Comparison of ENCODE assay signal across 8 cellular contexts in the genomic region with DNA sequence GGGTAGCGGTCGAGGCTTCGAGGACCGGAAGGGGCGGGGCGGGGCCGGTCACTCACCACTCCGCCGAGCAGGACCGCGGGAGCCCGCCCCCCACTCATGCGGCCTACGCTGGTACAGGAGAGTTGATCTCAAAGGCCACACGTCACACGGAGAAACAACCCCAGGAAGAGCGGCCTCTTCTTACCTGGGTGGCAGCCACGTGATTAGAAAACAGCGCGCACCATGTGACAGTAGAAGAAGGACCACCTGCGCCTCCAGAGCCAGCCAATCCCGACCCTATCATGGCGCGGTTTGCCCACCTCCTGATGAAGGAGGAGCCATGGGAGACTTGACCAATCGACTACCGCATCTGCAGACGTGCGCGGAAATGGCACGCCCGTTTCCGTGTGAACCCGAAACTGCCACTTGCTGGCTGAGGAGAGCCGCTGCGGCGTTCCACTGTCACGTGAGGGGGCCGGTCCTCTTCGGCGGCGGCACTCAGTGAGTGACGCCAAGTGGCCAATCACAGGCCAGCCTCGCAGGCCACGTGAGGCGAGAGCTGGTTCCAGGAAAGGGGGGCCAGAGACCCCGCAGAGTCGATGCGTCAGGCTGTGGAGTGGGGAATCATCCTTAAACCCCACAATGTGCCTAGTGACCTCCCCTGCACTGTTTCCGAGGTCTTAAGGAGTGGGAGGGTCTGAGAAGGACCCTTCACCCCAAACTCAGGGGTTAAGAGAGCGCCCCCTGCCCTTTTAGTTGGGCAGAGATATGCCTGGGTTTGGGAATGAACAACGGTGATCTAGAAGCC. TPM values are rescaled to one million over a fixed set of nuclear protein-coding genes. Genes with fewer than 3 reads are reported as not detected.
A peak's percentile ranks its signal among the peaks of the same experiment; 100 is the strongest.
DNase-seq lines count a peak whose midpoint lies in the region; ATAC-seq and TF ChIP-seq lines count a peak whose summit lies in the region.

A gene with protein sequence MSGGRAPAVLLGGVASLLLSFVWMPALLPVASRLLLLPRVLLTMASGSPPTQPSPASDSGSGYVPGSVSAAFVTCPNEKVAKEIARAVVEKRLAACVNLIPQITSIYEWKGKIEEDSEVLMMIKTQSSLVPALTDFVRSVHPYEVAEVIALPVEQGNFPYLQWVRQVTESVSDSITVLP (minus strand): TSS at position 205 of the 787 bp plus-strand sequence. CDS start 107 bp downstream, at position 98.

- peaks cover 67% of the 10 kb centered on the region for H3K4me1 Mint-ChIP-seq in activated T-cell treated with anti-CD3 and anti-CD28 coated beads, Interleukin-2, amount 50 U/mL, for 4 hours (ENCODE audit: low read depth)

- peak within 1 kb of the TSS; percentile 72 for H3K9ac ChIP-seq in muscle layer of colon (ENCODE audit: low read length)

- no peaks in the 10 kb centered on the region for H3K27me3 ChIP-seq in esophagus (ENCODE audit: control insufficient read depth in 1 of 2, insufficient read depth in 2 of 2, low read length in 2 of 2)
- H3K27me3 ChIP-seq in muscle layer of colon (ENCODE audit: control insufficient read depth in 1 of 2, insufficient read depth in 2 of 2, low read length in 2 of 2) = no peaks in the 10 kb centered on the region

- in situ Hi-C loops in KBM-7 (cut with MboI; ENCODE audit: low pct_unique_long_range_greater_than_20kb, low sequenced_read_pairs) = no loop called here

- peak; percentile 82 for ATAC-seq in GM21619 (IDR thresholded peaks at IDR 0.05; ENCODE audit: unreplicated experiment)
- peak; percentile 89 to 92 for ATAC-seq in activated T-cell treated with anti-CD3 and anti-CD28 coated beads, Interleukin-2, amount 50 U/mL, for 4 hours

- H3K36me3 ChIP-seq in esophagus (ENCODE audit: control insufficient read depth in 2 of 2, insufficient read depth in 2 of 2, low read length in 1 of 2) (peaks cover 5 to 21% of the 10 kb centered on the region in 2 donors), muscle layer of colon (ENCODE audit: insufficient read depth, low read length) (peaks cover 33% of the 10 kb centered on the region)

- no peaks in the 10 kb centered on the region for H3K9me3 Mint-ChIP-seq in activated T-cell treated with anti-CD3 and anti-CD28 coated beads, Interleukin-2, amount 50 U/mL, for 4 hours

- 0% methylated on average over 51 of the region's 51 CpGs for WGBS in esophagus, 2 donors

- DNase-seq in DMS53 (lab: John Stamatoyannopoulos, UW) (peak; percentile 100), KBM-7 (peak; percentile 100)
- peak; percentile 98 for DNase-seq in activated T-cell treated with anti-CD3 and anti-CD28 coated beads, Interleukin-2, amount 50 U/mL, for 4 hours
- DNase-seq in stimulated activated CD8-positive, alpha-beta memory T cell treated with anti-CD3 and anti-CD28 coated beads, Interleukin-7, amount 100 ng/mL, for 4 hours (ENCODE audit: low read depth in 2 of 2) = peak; percentile 99 to 100

- H3K4me3 Mint-ChIP-seq in activated T-cell treated with anti-CD3 and anti-CD28 coated beads, Interleukin-2, amount 50 U/mL, for 4 hours = peak within 1 kb of the TSS; percentile 93

- no peaks in the 10 kb centered on the region for H3K27me3 Mint-ChIP-seq in activated T-cell treated with anti-CD3 and anti-CD28 coated beads, Interleukin-2, amount 50 U/mL, for 4 hours (ENCODE audit: low read depth)

- H3K4me3 ChIP-seq in esophagus (ENCODE audit: low read depth in 1 of 2, low read length in 2 of 2) (peak within 1 kb of the TSS; percentile 56 to 62), muscle layer of colon (ENCODE audit: low read depth in 1 of 2, low read length in 2 of 2) (peak within 1 kb of the TSS; percentile 77 to 79)

- no peaks in the 10 kb centered on the region for H3K9me3 ChIP-seq in esophagus (ENCODE audit: control insufficient read depth in 2 of 2, insufficient read depth in 1 of 2, low read depth in 1 of 2, low read length in 1 of 2)
- H3K9me3 ChIP-seq in muscle layer of colon (ENCODE audit: low read length) = no peaks in the 10 kb centered on the region

- H3K27ac ChIP-seq in esophagus (ENCODE audit: low read depth in 2 of 2, low read length in 1 of 2) (peak within 1 kb of the TSS; percentile 93 to 94), muscle layer of colon (ENCODE audit: low read depth, low read length) (peak within 1 kb of the TSS; percentile 100)

- H3K36me3 Mint-ChIP-seq in activated T-cell treated with anti-CD3 and anti-CD28 coated beads, Interleukin-2, amount 50 U/mL, for 4 hours (ENCODE audit: insufficient read depth) = peaks cover 13% of the 10 kb centered on the region

- H3K4me1 ChIP-seq in esophagus (ENCODE audit: control insufficient read depth in 2 of 2, insufficient read depth in 2 of 2, low read length in 1 of 2) (peaks cover 0 to 8% of the 10 kb centered on the region in 2 donors), muscle layer of colon (ENCODE audit: insufficient read depth, low read length) (peaks cover 44% of the 10 kb centered on the region)

TF ChIP-seq in PFSK-1, 5 proteins besides CTCF, POLR2A, EP300 and RAD21:
- TF ChIP-seq TAF1 (IDR thresholded peaks at IDR 0.05; ENCODE audit: borderline replicate concordance, insufficient read depth, low read length) = peak; percentile 78; the same call in 1 of the 2 replicates
- TF ChIP-seq SIN3A (IDR thresholded peaks at IDR 0.05; ENCODE audit: borderline replicate concordance, insufficient read depth, low read length) = peak; percentile 43; the same call in 1 of the 2 replicates
- 0 out of 4 replicates have a peak, but pooled peaks of 1 of the 2 experiments have one; percentile 44 for TF ChIP-seq REST (IDR thresholded peaks at IDR 0.05; ENCODE audit: insufficient read depth in 1 of 2, low read depth in 2 of 2, low read length in 2 of 2)
- peak; percentile 69; the same call in 1 of the 2 replicates for TF ChIP-seq POLR2AphosphoS5 (IDR thresholded peaks at IDR 0.05; ENCODE audit: low read depth, low read length)
- no peak for TF ChIP-seq FOXP2 (optimal IDR thresholded peaks at IDR 0.05; ENCODE audit: borderline replicate concordance, extremely low read depth, extremely low read length, insufficient read depth)
TF ChIP-seq in PFSK-1: peak in this region for 4.

RNA-seq across cellular contexts. Expression of the gene that starts here (rescaled TPM):
- 360 TPM for polyA plus RNA-seq in PFSK-1 (2012; ENCODE audit: insufficient read length, low read depth)
- 10 to 100 TPM; 76.6 to 84.5 (median 79.2) TPM for total RNA-seq in activated T-cell treated with anti-CD3 and anti-CD28 coated beads, Interleukin-2, amount 50 U/mL, for 4 hours
- polyA plus RNA-seq in esophagus = 100 to 1,000 TPM in 1 of 2 donors, 10 to 100 TPM in 1; 80.2 to 119 TPM

Comparison
In these comparisons a context has a peak if more than half of its experiments do, and no peak if none do; other contexts are left out.
1. Peak in every context shown above with its lines: DNase-seq, ATAC-seq, H3K4me3 ChIP-seq and H3K27ac ChIP-seq.